ENCODE assay signal across 23 cellular contexts in the genomic region with DNA sequence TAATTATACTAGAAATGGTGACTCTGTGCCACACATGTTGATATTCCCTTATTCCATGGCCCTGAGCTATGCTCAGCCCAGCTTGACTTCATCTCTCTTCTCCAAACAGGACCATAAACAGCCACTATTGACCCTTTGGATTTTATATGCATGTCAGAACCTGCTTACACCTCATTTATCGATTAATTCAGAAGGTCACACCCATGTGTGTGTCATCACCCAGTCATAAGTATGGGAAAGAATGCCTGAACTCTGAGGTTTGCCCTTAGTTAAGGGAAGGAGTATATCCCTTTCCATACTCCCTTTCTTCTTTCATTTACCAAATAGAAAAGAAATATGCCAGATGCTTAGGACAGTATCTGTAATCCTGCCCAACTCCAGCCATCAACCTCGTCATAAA.
"Had no signal": no experiment of that assay in that cellular context is flagged by ENCODE, and none has a peak within 500 bp of the region (broad histone marks: within the 10 kb centered on the region; RNA-seq: fewer than 3 reads in every experiment).

No MANE protein-coding gene starts in this region.

- H3K27ac ChIP-seq: cardiac muscle cell, WERI-Rb-1 had no signal

- DNase-seq: activated CD4-positive, alpha-beta T cell treated with anti-CD3 and anti-CD28 coated beads for 1 hour; activated CD4-positive, alpha-beta T cell treated with anti-CD3 and anti-CD28 coated beads for 48 hours; activated CD4-positive, alpha-beta T cell treated with anti-CD3 and anti-CD28 coated beads, Interleukin-2, amount 50 U/mL, for 4 hours; activated CD4-positive, CD25-positive, alpha-beta regulatory T cell; activated CD8-positive, alpha-beta T cell treated with anti-CD3 and anti-CD28 coated beads, Interleukin-2, amount 10 ng/mL, durations not matched to agents 7 days and 5 days; activated gamma-delta T cell treated with Interleukin-2 at 50 U/mL for 16 hours; activated naive CD4-positive, alpha-beta T cell treated with anti-CD3 and anti-CD28 coated beads for 36 hours; activated naive CD8-positive, alpha-beta T cell treated with anti-CD3 and anti-CD28 coated beads, Interleukin-2, amount 50 U/mL, for 24 hours; activated T-cell treated with anti-CD3 and anti-CD28 coated beads for 4 hours; activated T-cell treated with anti-CD3 and anti-CD28 coated beads, Interleukin-2, amount 50 U/mL, for 4 hours; anterior cingulate cortex; Karpas-422; NCI-H1105; NCI-H1417 treated with DMSO at 0.1 percent for 48 hours; NCI-H1694 treated with DMSO at 0.1 percent for 48 hours; NCI-H2029; NCI-H345; NCI-H524 treated with DMSO at 0.1 percent for 48 hours; SIG-M5; SW 1271; T1000; WERI-Rb-1 had no signal

- H3K27me3 ChIP-seq: cardiac muscle cell had no signal

- H3K4me3 ChIP-seq: cardiac muscle cell had no signal

- H3K36me3 ChIP-seq: cardiac muscle cell, WERI-Rb-1 had no signal
